8 cellular contexts compared by ENCODE assay signal in the genomic region with DNA sequence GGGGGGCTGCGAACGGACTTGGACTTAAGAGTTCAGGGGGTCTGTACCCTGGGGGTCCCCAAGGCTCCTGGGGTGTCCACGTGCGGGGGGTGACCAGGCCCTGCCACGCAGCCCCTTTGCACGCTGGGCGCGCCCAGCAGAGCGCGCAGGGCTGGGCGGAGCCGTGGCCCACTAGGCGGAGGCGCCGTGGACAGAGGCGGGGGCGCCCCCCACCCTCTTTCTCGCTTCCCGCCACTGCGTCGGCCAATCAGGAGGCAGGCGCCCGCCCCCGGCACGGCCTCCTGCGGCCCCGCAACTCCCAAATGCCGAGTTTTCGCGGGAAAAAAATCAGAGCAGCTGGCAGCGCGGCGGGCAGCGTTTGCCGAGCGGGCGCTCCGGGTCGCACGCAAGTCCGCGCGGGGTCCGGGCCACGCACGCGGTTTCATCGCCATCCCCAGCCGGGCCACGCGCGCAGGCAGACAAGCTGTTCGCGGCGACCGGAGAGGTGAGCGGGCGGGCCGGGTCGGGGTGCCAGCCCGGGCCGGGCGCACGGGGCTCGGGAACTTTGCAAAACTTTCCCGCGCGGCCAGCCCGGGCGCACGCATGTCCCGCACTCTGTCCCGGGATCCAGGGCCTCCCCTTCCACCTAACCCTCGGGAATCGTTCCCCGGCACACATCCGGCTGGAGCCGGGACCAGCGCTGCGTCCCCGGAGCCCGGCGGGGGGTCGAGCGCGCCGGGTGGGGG. TPM values are rescaled to one million over a fixed set of nuclear protein-coding genes. Genes with fewer than 3 reads are reported as not detected.
DNase-seq lines count a peak whose midpoint lies in the region; ATAC-seq and TF ChIP-seq lines count a peak whose summit lies in the region.

UHRF1 (plus strand) TSS at position 330 of the 725 bp plus-strand sequence. CDS start 1,385 bp downstream, outside the sequence.

- H2AFZ ChIP-seq in parathyroid adenoma, result peak within 1 kb of the TSS; percentile 80

- peak within 1 kb of the TSS; percentile 91 for H3K4me2 ChIP-seq in parathyroid adenoma (ENCODE audit: low read length)

- H3K9ac ChIP-seq in parathyroid adenoma, result no peak within 1 kb of the TSS

- no peaks in the 10 kb centered on the region for H3K27me3 ChIP-seq in parathyroid adenoma (ENCODE audit: control insufficient read depth, insufficient read depth, low read length)

- TF ChIP-seq CTCF in VCaP (conservative IDR thresholded peaks at IDR 0.05) (no peak), epithelial cell of proximal tubule (conservative IDR thresholded peaks at IDR 0.05; ENCODE audit: low read depth, low read length) (no peak), parathyroid adenoma (IDR thresholded peaks at IDR 0.05) (no peak)

- peak; percentile 45 for DNase-seq in DMS153 (lab: John Stamatoyannopoulos, UW)
- peak; percentile 59 for DNase-seq in NCI-H1105 treated with DMSO at 0.1 percent for 48 hours (lab: John Stamatoyannopoulos, UW)
- DNase-seq in epithelial cell of proximal tubule (ENCODE audit: low read depth), result no peak
- no peak for DNase-seq in mucosa of gallbladder (ENCODE audit: low spot score)
- no peak for DNase-seq in cerebellar nuclear complex (lab: John Stamatoyannopoulos, UW)

- no peaks in the 10 kb centered on the region for H3K36me3 ChIP-seq in parathyroid adenoma (ENCODE audit: control insufficient read depth, insufficient read depth, low read length)

- ATAC-seq in GM21447 (IDR thresholded peaks at IDR 0.05; ENCODE audit: unreplicated experiment), result peak; percentile 16

- H3K9me3 ChIP-seq in parathyroid adenoma (ENCODE audit: control insufficient read depth, low read length), result no peaks in the 10 kb centered on the region

- H3K27ac ChIP-seq in VCaP, result peak within 1 kb of the TSS; percentile 55; the same call in 1 of the 2 replicates
- H3K27ac ChIP-seq in parathyroid adenoma, result no peak within 1 kb of the TSS

- no peaks in the 10 kb centered on the region for H3K4me1 ChIP-seq in parathyroid adenoma

- peak within 1 kb of the TSS; percentile 65 for H3K4me3 ChIP-seq in epithelial cell of proximal tubule (ENCODE audit: low read depth, low read length)
- peak within 1 kb of the TSS; percentile 66 for H3K4me3 ChIP-seq in parathyroid adenoma (ENCODE audit: low read depth, low read length)

- no peaks in the 10 kb centered on the region for H3K79me2 ChIP-seq in parathyroid adenoma

RNA-seq across cellular contexts. Expression of gene UHRF1, which starts in this region (rescaled TPM):
- total RNA-seq in epithelial cell of proximal tubule (81.5 and 191 TPM in 2 replicates), mucosa of gallbladder (4.5 TPM)

Comparison
In these comparisons a context has a peak if more than half of its experiments do, and no peak if none do; other contexts are left out.
1. RNA of gene UHRF1 (total RNA-seq): 81.5 to 191 TPM in epithelial cell of proximal tubule; 4.5 TPM in mucosa of gallbladder (single experiment); every median in the first group is over 10 times any median in the second.
2. DNase-seq: peak in DMS153 (single experiment) and NCI-H1105 treated with DMSO at 0.1 percent for 48 hours (single experiment); none in epithelial cell of proximal tubule (single experiment), mucosa of gallbladder (single experiment) and cerebellar nuclear complex (0 of 2).